Comparison of ENCODE assay signal across 13 cellular contexts in the genomic region with DNA sequence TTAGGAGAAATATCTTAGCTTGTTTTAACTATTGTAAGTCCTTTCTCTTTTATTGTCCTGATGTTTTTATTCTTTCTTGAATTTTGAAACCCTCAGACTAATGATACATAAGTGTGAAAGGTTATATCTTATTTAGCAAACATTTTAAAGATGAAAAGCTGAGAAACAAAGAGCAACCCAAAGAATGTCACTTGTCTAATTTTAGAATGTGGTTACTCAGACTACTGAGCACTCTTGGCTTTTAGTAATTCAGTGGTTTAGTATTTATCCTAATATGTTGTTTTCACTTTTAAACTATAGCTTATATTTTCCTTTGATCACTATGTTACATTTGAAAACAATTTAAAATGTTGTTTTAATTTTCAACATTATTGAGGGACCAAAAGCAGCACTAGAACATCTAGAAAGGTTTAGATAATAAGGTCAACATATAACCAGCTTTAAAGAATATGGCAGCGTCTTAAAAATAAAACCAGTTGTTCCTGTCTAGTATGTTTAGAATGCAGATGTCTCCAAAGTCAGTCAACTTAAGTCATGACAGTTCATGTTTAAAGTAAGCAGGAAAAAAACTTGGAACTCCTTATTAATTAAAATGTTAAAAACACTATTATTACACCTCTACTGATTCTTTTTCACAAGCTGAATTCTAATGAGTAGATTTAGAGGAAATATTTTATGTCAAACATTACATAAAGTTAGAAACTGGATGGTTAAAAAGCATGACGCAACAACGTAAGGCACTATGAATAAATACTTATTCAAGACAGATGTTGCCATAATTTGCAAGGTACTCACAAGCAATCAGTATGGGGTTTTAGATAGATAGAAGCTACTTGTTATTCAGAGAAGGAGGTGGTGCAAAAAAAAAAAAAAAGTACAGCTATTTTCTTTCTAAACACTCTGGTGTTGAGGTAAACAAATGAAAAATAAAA. TPM values are rescaled to one million over a fixed set of nuclear protein-coding genes. Genes with fewer than 3 reads are reported as not detected.
A peak's percentile ranks its signal among the peaks of the same experiment; 100 is the strongest.
DNase-seq lines count a peak whose midpoint lies in the region; ATAC-seq and TF ChIP-seq lines count a peak whose summit lies in the region.
"Had no signal": no experiment of that assay in that cellular context is flagged by ENCODE, and none has a peak within 500 bp of the region (broad histone marks: within the 10 kb centered on the region; RNA-seq: fewer than 3 reads in every experiment).

No MANE protein-coding gene starts in this region.

- H3K9ac ChIP-seq in skeletal muscle satellite cell (ENCODE audit: low read depth, low read length): peak overlapping the region; percentile 98

- no peak overlapping the region for H2AFZ ChIP-seq in OCI-LY7 (ENCODE audit: low read length)

- no peaks in the 10 kb centered on the region for H3K27me3 ChIP-seq in skeletal muscle satellite cell (ENCODE audit: control insufficient read depth, insufficient read depth, low read length)
- H3K27me3 ChIP-seq: neutrophil had no signal

- H3K36me3 ChIP-seq in OCI-LY7 (ENCODE audit: insufficient read depth, low read length) (peaks cover 62% of the 10 kb centered on the region), skeletal muscle satellite cell (ENCODE audit: insufficient read depth, low read length) (peaks cover 8% of the 10 kb centered on the region)

- H3K4me3 Mint-ChIP-seq in activated T-cell treated with anti-CD3 and anti-CD28 coated beads, Interleukin-2, amount 50 U/mL, for 24 hours: peak overlapping the region; percentile 82

- H3K9me3 ChIP-seq in OCI-LY7 (ENCODE audit: low read length) (no peaks in the 10 kb centered on the region), skeletal muscle satellite cell (replicated peaks; ENCODE audit: low read length) (no peaks in the 10 kb centered on the region)
- H3K9me3 ChIP-seq: neutrophil had no signal

- POLR2A ChIA-PET in OCI-LY7 (lab: Charles Lee): interaction anchor here (0.7 to 4.4 kb wide), 7 partner anchors 10 to 390 kb away, joined by 3 to 24 read pairs (median 6); no protein-coding TSS in a partner anchor

- intact Hi-C loops in OCI-LY7 (cut with micrococcal nuclease; ENCODE audit: unreplicated experiment): no loop called here

- no peak for ATAC-seq in HG03045 (IDR thresholded peaks at IDR 0.05; ENCODE audit: unreplicated experiment)
- ATAC-seq: activated CD8-positive, alpha-beta T cell treated with anti-CD3 and anti-CD28 coated beads for 36 hours had no signal

- no peaks in the 10 kb centered on the region for H3K9me3 Mint-ChIP-seq in activated T-cell treated with anti-CD3 and anti-CD28 coated beads, Interleukin-2, amount 50 U/mL, for 24 hours
- H3K9me3 Mint-ChIP-seq: activated CD8-positive, alpha-beta T cell treated with anti-CD3 and anti-CD28 coated beads for 36 hours had no signal

- H4K20me1 ChIP-seq in OCI-LY7 (ENCODE audit: insufficient read depth, low read length): peaks cover 44% of the 10 kb centered on the region

- H3K9me2 ChIP-seq in OCI-LY7 (ENCODE audit: insufficient read depth, low read length): no peaks in the 10 kb centered on the region

- peaks cover 83% of the 10 kb centered on the region for H3K36me3 Mint-ChIP-seq in activated T-cell treated with anti-CD3 and anti-CD28 coated beads, Interleukin-2, amount 50 U/mL, for 24 hours (ENCODE audit: low read depth)

- CTCF ChIA-PET in OCI-LY7 (lab: Charles Lee; ENCODE audit: unreplicated experiment): no interaction called here

- no peaks in the 10 kb centered on the region for H3K27me3 Mint-ChIP-seq in activated T-cell treated with anti-CD3 and anti-CD28 coated beads, Interleukin-2, amount 50 U/mL, for 24 hours
- H3K27me3 Mint-ChIP-seq: activated CD8-positive, alpha-beta T cell treated with anti-CD3 and anti-CD28 coated beads for 36 hours had no signal

- H3K4me1 ChIP-seq in OCI-LY7 (ENCODE audit: insufficient read depth, low read length, poor library complexity, severe bottlenecking) (peaks cover 38% of the 10 kb centered on the region), skeletal muscle satellite cell (ENCODE audit: control insufficient read depth, insufficient read depth, low read length) (peaks cover 18% of the 10 kb centered on the region)

- H3K4me1 Mint-ChIP-seq in activated T-cell treated with anti-CD3 and anti-CD28 coated beads, Interleukin-2, amount 50 U/mL, for 24 hours (ENCODE audit: low read depth): peaks cover 66% of the 10 kb centered on the region

- no peak for DNase-seq in activated T-cell treated with anti-CD3 and anti-CD28 coated beads, Interleukin-2, amount 50 U/mL, for 24 hours
- DNase-seq in activated T-cell treated with anti-CD3 and anti-CD28 coated beads for 4 hours (no peak), OCI-LY7 (ENCODE audit: low spot score) (no peak), fibroblast of gingiva (ENCODE audit: low read depth) (peak; percentile 39), NCI-H2029 treated with DMSO at 0.1 percent for 48 hours (lab: John Stamatoyannopoulos, UW) (no peak)
- no peak for DNase-seq in stimulated activated CD8-positive, alpha-beta memory T cell treated with anti-CD3 and anti-CD28 coated beads, Interleukin-4, amount 100 ng/mL, for 48 hours
- DNase-seq: activated CD8-positive, alpha-beta T cell treated with anti-CD3 and anti-CD28 coated beads for 36 hours; C1 segment of cervical spinal cord; hypothalamus; NCI-H1694 had no signal

- peaks cover 94% of the 10 kb centered on the region for H3K79me2 ChIP-seq in OCI-LY7 (ENCODE audit: insufficient read depth, low read depth, low read length)

- no TSS peak for BruUV-seq in OCI-LY7 (replicated peaks; lab: Mats Ljungman, UMichigan)

- no peak for TF ChIP-seq CTCF in OCI-LY7 (conservative IDR thresholded peaks at IDR 0.05; ENCODE audit: low read length)

- H3K27ac ChIP-seq in OCI-LY7 (ENCODE audit: low read depth, low read length, poor library complexity, severe bottlenecking): peak overlapping the region; percentile 80

- H3K4me2 ChIP-seq in OCI-LY7 (ENCODE audit: low read length): peak overlapping the region; percentile 93
- peak overlapping the region; percentile 93 for H3K4me2 ChIP-seq in skeletal muscle satellite cell (ENCODE audit: low read length)

- H3K27ac Mint-ChIP-seq in activated T-cell treated with anti-CD3 and anti-CD28 coated beads, Interleukin-2, amount 50 U/mL, for 24 hours: no peak overlapping the region

- H3K4me3 ChIP-seq in OCI-LY7 (ENCODE audit: low read depth, low read length, poor library complexity, severe bottlenecking) (peak overlapping the region; percentile 97), skeletal muscle satellite cell (ENCODE audit: low read length) (peak overlapping the region; percentile 96)

RNA-seq across cellular contexts. Expression of gene MBTD1, which starts 2.4 kb away (rescaled TPM):
- total RNA-seq in OCI-LY7 (2014; rRNA removed; shearing (Covaris generic)): 17.3 and 21.2 TPM in 2 replicates
- total RNA-seq in OCI-LY7 (2022): 39.1 and 46.9 TPM in 2 replicates
- 5.6 and 6.6 TPM in 2 replicates for total RNA-seq in skeletal muscle satellite cell (2012; rRNA removed)

RNA-seq across cellular contexts. Expression of gene UTP18, which starts 2.9 kb away (rescaled TPM):
- total RNA-seq in OCI-LY7 (2014; rRNA removed; shearing (Covaris generic)): 58.1 and 62.8 TPM in 2 replicates
- total RNA-seq in OCI-LY7 (2022): 66.6 and 68.3 TPM in 2 replicates
- total RNA-seq in skeletal muscle satellite cell (2012; rRNA removed): 43.2 and 52.2 TPM in 2 replicates
